36 cellular contexts compared by ENCODE assay signal in genomic region chr1:83637586-83637985, GRCh38.
"Had no signal": no experiment of that assay in that cellular context is flagged by ENCODE, and none has a peak within 500 bp of the region (broad histone marks: within the 10 kb centered on the region; RNA-seq: fewer than 3 reads in every experiment).

No MANE protein-coding gene starts in this region.

- DNase-seq: activated B cell treated with CpG ODN at 0.5 μM for 24 hours; activated CD4-positive, alpha-beta memory T cell treated with anti-CD3 and anti-CD28 coated beads, Interleukin-2, amount 10 ng/mL, durations not matched to agents 7 days and 5 days; activated CD4-positive, alpha-beta T cell treated with anti-CD3 and anti-CD28 coated beads for 4 hours; activated CD4-positive, alpha-beta T cell treated with anti-CD3 and anti-CD28 coated beads, Interleukin-2, amount 10 ng/mL, durations not matched to agents 24 days and 14 days; activated CD4-positive, alpha-beta T cell treated with anti-CD3 and anti-CD28 coated beads, Interleukin-2, amount 50 U/mL, for 1 hour; activated CD4-positive, alpha-beta T cell treated with anti-CD3 and anti-CD28 coated beads, Interleukin-2, amount 50 U/mL, for 4 hours; activated CD4-positive, CD25-positive, alpha-beta regulatory T cell treated with anti-CD3 and anti-CD28 coated beads, Interleukin-2, amount 50 U/mL, for 72 hours; activated CD8-positive, alpha-beta memory T cell treated with anti-CD3 and anti-CD28 coated beads for 24 hours; activated CD8-positive, alpha-beta memory T cell treated with anti-CD3 and anti-CD28 coated beads, Interleukin-2, amount 10 ng/mL, durations not matched to agents 7 days and 5 days; activated CD8-positive, alpha-beta memory T cell treated with anti-CD3 and anti-CD28 coated beads, Interleukin-2, amount 50 U/mL, for 48 hours; activated CD8-positive, alpha-beta T cell treated with anti-CD3 and anti-CD28 coated beads, Interleukin-2, amount 10 ng/mL, durations not matched to agents 7 days and 5 days; activated effector memory CD4-positive, alpha-beta T cell treated with anti-CD3 and anti-CD28 coated beads, Interleukin-2, amount 50 U/mL, for 16 hours; activated gamma-delta T cell treated with Interleukin-2 at 50 U/mL for 16 hours; activated naive CD4-positive, alpha-beta T cell; activated naive CD4-positive, alpha-beta T cell treated with anti-CD3 and anti-CD28 coated beads for 36 hours; activated naive CD4-positive, alpha-beta T cell treated with anti-CD3 and anti-CD28 coated beads, Interleukin-2, amount 50 U/mL, for 16 hours; activated naive CD8-positive, alpha-beta T cell treated with anti-CD3 and anti-CD28 coated beads for 36 hours; activated T-cell treated with anti-CD3 and anti-CD28 coated beads, Interleukin-2, amount 50 U/mL, for 1 hour; activated T-cell treated with anti-CD3 and anti-CD28 coated beads, Interleukin-2, amount 50 U/mL, for 4 hours; activated T-cell treated with anti-CD3 and anti-CD28 coated beads, Interleukin-2, amount 50 U/mL, for 72 hours; adrenal gland; amniotic stem cell; aorta; body of pancreas; brain microvascular endothelial cell; central memory CD4-positive, alpha-beta T cell; T-helper 1 cell; T-helper 2 cell; T-helper 9 cell had no signal

- ATAC-seq: activated CD8-positive, alpha-beta memory T cell treated with anti-CD3 and anti-CD28 coated beads, Interleukin-2, amount 10 ng/mL, durations not matched to agents 7 days and 5 days; activated CD8-positive, alpha-beta T cell treated with anti-CD3 and anti-CD28 coated beads, Interleukin-2, amount 10 ng/mL, durations not matched to agents 7 days and 5 days; activated naive CD4-positive, alpha-beta T cell treated with anti-CD3 and anti-CD28 coated beads, Interleukin-2, amount 50 U/mL, for 72 hours; activated T-cell treated with anti-CD3 and anti-CD28 coated beads, Interleukin-2, amount 50 U/mL, for 4 hours; activated T-cell treated with anti-CD3 and anti-CD28 coated beads, Interleukin-2, amount 50 U/mL, for 72 hours; activated T-helper 17 cell treated with anti-CD3 and anti-CD28 coated beads, Interleukin-2, amount 50 U/mL, for 72 hours; body of pancreas had no signal

- H3K9me3 ChIP-seq: adrenal gland, body of pancreas, breast epithelium had no signal

- H3K27me3 Mint-ChIP-seq: activated B cell treated with CpG ODN at 0.5 μM for 24 hours; activated CD4-positive, alpha-beta memory T cell treated with anti-CD3 and anti-CD28 coated beads, Interleukin-2, amount 10 ng/mL, durations not matched to agents 7 days and 5 days; activated CD4-positive, alpha-beta T cell treated with anti-CD3 and anti-CD28 coated beads, Interleukin-2, amount 10 ng/mL, durations not matched to agents 24 days and 14 days; activated CD8-positive, alpha-beta memory T cell treated with anti-CD3 and anti-CD28 coated beads, Interleukin-2, amount 10 ng/mL, durations not matched to agents 7 days and 5 days; activated naive CD8-positive, alpha-beta T cell treated with anti-CD3 and anti-CD28 coated beads for 36 hours; activated T-helper 17 cell treated with anti-CD3 and anti-CD28 coated beads, Interleukin-2, amount 50 U/mL, for 72 hours had no signal

- H3K36me3 Mint-ChIP-seq: activated CD8-positive, alpha-beta memory T cell treated with anti-CD3 and anti-CD28 coated beads, Interleukin-2, amount 10 ng/mL, durations not matched to agents 7 days and 5 days; activated naive CD8-positive, alpha-beta T cell treated with anti-CD3 and anti-CD28 coated beads for 36 hours had no signal

- H3K27me3 ChIP-seq: adrenal gland, body of pancreas, brain microvascular endothelial cell, breast epithelium had no signal

- H3K27ac Mint-ChIP-seq: activated B cell treated with CpG ODN at 0.5 μM for 24 hours; activated CD4-positive, alpha-beta memory T cell treated with anti-CD3 and anti-CD28 coated beads, Interleukin-2, amount 10 ng/mL, durations not matched to agents 7 days and 5 days; activated CD4-positive, alpha-beta T cell treated with anti-CD3 and anti-CD28 coated beads, Interleukin-2, amount 10 ng/mL, durations not matched to agents 24 days and 14 days; activated CD8-positive, alpha-beta memory T cell treated with anti-CD3 and anti-CD28 coated beads, Interleukin-2, amount 10 ng/mL, durations not matched to agents 7 days and 5 days; activated CD8-positive, alpha-beta T cell treated with anti-CD3 and anti-CD28 coated beads, Interleukin-2, amount 10 ng/mL, durations not matched to agents 7 days and 5 days; activated naive CD4-positive, alpha-beta T cell treated with anti-CD3 and anti-CD28 coated beads for 36 hours; activated naive CD4-positive, alpha-beta T cell treated with anti-CD3 and anti-CD28 coated beads, Interleukin-2, amount 50 U/mL, for 72 hours; activated naive CD8-positive, alpha-beta T cell treated with anti-CD3 and anti-CD28 coated beads for 36 hours; activated T-cell treated with anti-CD3 and anti-CD28 coated beads, Interleukin-2, amount 50 U/mL, for 72 hours; activated T-helper 1 cell treated with anti-CD3 and anti-CD28 coated beads, Interleukin-12 subunit alpha, Interleukin-12 subunit beta, Interleukin-2, Interleukin-4 antibody, amounts not matched to agents 30 ng/mL and 10 ng/mL and 1 ng/mL, durations not matched to agents 14 hours and 24 hours and 36 hours; activated T-helper 17 cell treated with anti-CD3 and anti-CD28 coated beads, Interleukin-2, amount 50 U/mL, for 72 hours; T-helper 1 cell treated with Interleukin-12 subunit alpha and Interleukin-12 subunit beta and Interleukin-4 antibody, amounts not matched to agents 30 μg/mL and 1 μg/mL, for 36 hours; T-helper 2 cell treated with Interferon-gamma antibody and Interleukin-4, amounts not matched to agents 5 μg/mL and 100 μg/mL, for 36 hours had no signal

- H3K27ac ChIP-seq: adrenal gland, body of pancreas, brain microvascular endothelial cell, breast epithelium, VCaP had no signal

- H3K4me3 Mint-ChIP-seq: activated B cell treated with CpG ODN at 0.5 μM for 24 hours; activated CD4-positive, alpha-beta memory T cell treated with anti-CD3 and anti-CD28 coated beads, Interleukin-2, amount 10 ng/mL, durations not matched to agents 7 days and 5 days; activated CD4-positive, alpha-beta T cell treated with anti-CD3 and anti-CD28 coated beads, Interleukin-2, amount 10 ng/mL, durations not matched to agents 24 days and 14 days; activated CD8-positive, alpha-beta memory T cell treated with anti-CD3 and anti-CD28 coated beads, Interleukin-2, amount 10 ng/mL, durations not matched to agents 7 days and 5 days; activated CD8-positive, alpha-beta T cell treated with anti-CD3 and anti-CD28 coated beads, Interleukin-2, amount 10 ng/mL, durations not matched to agents 7 days and 5 days; activated naive CD4-positive, alpha-beta T cell treated with anti-CD3 and anti-CD28 coated beads for 36 hours; activated naive CD8-positive, alpha-beta T cell treated with anti-CD3 and anti-CD28 coated beads for 36 hours; activated T-cell treated with anti-CD3 and anti-CD28 coated beads, Interleukin-2, amount 50 U/mL, for 4 hours; activated T-cell treated with anti-CD3 and anti-CD28 coated beads, Interleukin-2, amount 50 U/mL, for 72 hours; activated T-helper 1 cell treated with anti-CD3 and anti-CD28 coated beads, Interleukin-12 subunit alpha, Interleukin-12 subunit beta, Interleukin-2, Interleukin-4 antibody, amounts not matched to agents 30 ng/mL and 10 ng/mL and 1 ng/mL, durations not matched to agents 14 hours and 24 hours and 36 hours; activated T-helper 17 cell treated with anti-CD3 and anti-CD28 coated beads, Interleukin-2, amount 50 U/mL, for 72 hours; T-helper 1 cell treated with Interleukin-12 subunit alpha and Interleukin-12 subunit beta and Interleukin-4 antibody, amounts not matched to agents 30 μg/mL and 1 μg/mL, for 36 hours; T-helper 2 cell treated with Interferon-gamma antibody and Interleukin-4, amounts not matched to agents 5 μg/mL and 100 μg/mL, for 36 hours had no signal

- H3K36me3 ChIP-seq: adrenal gland, brain microvascular endothelial cell, breast epithelium had no signal

- H3K9me3 Mint-ChIP-seq: activated B cell treated with CpG ODN at 0.5 μM for 24 hours; activated CD4-positive, alpha-beta memory T cell treated with anti-CD3 and anti-CD28 coated beads, Interleukin-2, amount 10 ng/mL, durations not matched to agents 7 days and 5 days; activated CD4-positive, alpha-beta T cell treated with anti-CD3 and anti-CD28 coated beads, Interleukin-2, amount 10 ng/mL, durations not matched to agents 24 days and 14 days; activated naive CD4-positive, alpha-beta T cell treated with anti-CD3 and anti-CD28 coated beads for 36 hours; activated naive CD8-positive, alpha-beta T cell treated with anti-CD3 and anti-CD28 coated beads for 36 hours; activated T-cell treated with anti-CD3 and anti-CD28 coated beads, Interleukin-2, amount 50 U/mL, for 4 hours; activated T-cell treated with anti-CD3 and anti-CD28 coated beads, Interleukin-2, amount 50 U/mL, for 72 hours; activated T-helper 1 cell treated with anti-CD3 and anti-CD28 coated beads, Interleukin-12 subunit alpha, Interleukin-12 subunit beta, Interleukin-2, Interleukin-4 antibody, amounts not matched to agents 30 ng/mL and 10 ng/mL and 1 ng/mL, durations not matched to agents 14 hours and 24 hours and 36 hours; activated T-helper 17 cell treated with anti-CD3 and anti-CD28 coated beads, Interleukin-2, amount 50 U/mL, for 72 hours; T-helper 1 cell treated with Interleukin-12 subunit alpha and Interleukin-12 subunit beta and Interleukin-4 antibody, amounts not matched to agents 30 μg/mL and 1 μg/mL, for 36 hours; T-helper 2 cell treated with Interferon-gamma antibody and Interleukin-4, amounts not matched to agents 5 μg/mL and 100 μg/mL, for 36 hours had no signal

- H3K4me3 ChIP-seq: adrenal gland, body of pancreas, breast epithelium had no signal

- H3K4me1 ChIP-seq: adrenal gland, breast epithelium had no signal

- H3K4me1 Mint-ChIP-seq: activated CD8-positive, alpha-beta memory T cell treated with anti-CD3 and anti-CD28 coated beads, Interleukin-2, amount 10 ng/mL, durations not matched to agents 7 days and 5 days; activated T-helper 17 cell treated with anti-CD3 and anti-CD28 coated beads, Interleukin-2, amount 50 U/mL, for 72 hours had no signal
